34 cellular contexts compared by ENCODE assay signal in genomic region chr11:70335511-70335910, GRCh38.
"Had no signal": no experiment of that assay in that cellular context is flagged by ENCODE, and none has a peak within 500 bp of the region (broad histone marks: within the 10 kb centered on the region; RNA-seq: fewer than 3 reads in every experiment).

No MANE protein-coding gene starts in this region.

- H3K27ac Mint-ChIP-seq: activated naive CD4-positive, alpha-beta T cell treated with anti-CD3 and anti-CD28 coated beads for 36 hours; activated naive CD8-positive, alpha-beta T cell treated with anti-CD3 and anti-CD28 coated beads for 36 hours; stimulated activated naive B cell treated with anti-CD40 and anti-IgM and Interleukin-4, amounts not matched to agents 10 μg/mL and 1 μg/mL and 100 μg/mL, for 72 hours; T-helper 17 cell had no signal

- H3K27me3 Mint-ChIP-seq: activated naive CD8-positive, alpha-beta T cell treated with anti-CD3 and anti-CD28 coated beads for 36 hours; brain; naive thymus-derived CD4-positive, alpha-beta T cell; stimulated activated naive B cell treated with anti-CD40 and anti-IgM and Interleukin-4, amounts not matched to agents 10 μg/mL and 1 μg/mL and 100 μg/mL, for 72 hours; T-helper 17 cell had no signal

- H3K79me2 ChIP-seq: parathyroid adenoma had no signal

- H3K9me3 ChIP-seq: adrenal gland, ascending aorta, colonic mucosa, right atrium auricular region, stomach, suprapubic skin, tibial artery, upper lobe of right lung had no signal

- H3K4me1 ChIP-seq: ascending aorta, colonic mucosa, parathyroid adenoma, right atrium auricular region, stomach, suprapubic skin, tibial artery, upper lobe of right lung had no signal

- H3K27me3 ChIP-seq: adrenal gland, ascending aorta, cardiac muscle cell, colonic mucosa, right atrium auricular region, stomach, suprapubic skin, tibial artery, upper lobe of right lung had no signal

- H3K4me3 ChIP-seq: adrenal gland, ascending aorta, cardiac muscle cell, colonic mucosa, right atrium auricular region, stomach, suprapubic skin, tibial artery, upper lobe of right lung had no signal

- H2AFZ ChIP-seq: parathyroid adenoma had no signal

- H3K4me3 Mint-ChIP-seq: activated naive CD4-positive, alpha-beta T cell treated with anti-CD3 and anti-CD28 coated beads for 36 hours; activated naive CD8-positive, alpha-beta T cell treated with anti-CD3 and anti-CD28 coated beads for 36 hours; brain; naive thymus-derived CD4-positive, alpha-beta T cell; stimulated activated naive B cell treated with anti-CD40 and anti-IgM and Interleukin-4, amounts not matched to agents 10 μg/mL and 1 μg/mL and 100 μg/mL, for 72 hours; T-helper 17 cell had no signal

- H3K9ac ChIP-seq: parathyroid adenoma had no signal

- DNase-seq: activated CD4-positive, alpha-beta T cell treated with anti-CD3 and anti-CD28 coated beads for 48 hours; activated CD4-positive, alpha-beta T cell treated with anti-CD3 and anti-CD28 coated beads, Interleukin-2, amount 50 U/mL, for 48 hours; activated CD8-positive, alpha-beta memory T cell treated with anti-CD3 and anti-CD28 coated beads for 24 hours; activated effector memory CD4-positive, alpha-beta T cell treated with anti-CD3 and anti-CD28 coated beads, Interleukin-2, amount 50 U/mL, for 16 hours; activated naive CD4-positive, alpha-beta T cell treated with anti-CD3 and anti-CD28 coated beads for 36 hours; activated naive CD8-positive, alpha-beta T cell treated with anti-CD3 and anti-CD28 coated beads for 36 hours; cerebellar nuclear complex; colonic mucosa; effector CD8-positive, alpha-beta T cell; foreskin fibroblast; hippocampal formation; left cardiac atrium; left ventricle myocardium superior; mammary epithelial cell; midbrain; naive thymus-derived CD4-positive, alpha-beta T cell; nucleus accumbens; stimulated activated CD4-positive, alpha-beta T cell treated with anti-CD3 and anti-CD28 coated beads, Interleukin-15, amount 100 ng/mL, for 24 hours; stimulated activated CD4-positive, alpha-beta T cell treated with anti-CD3 and anti-CD28 coated beads, Interleukin-2, amount 100 ng/mL, for 24 hours; stimulated activated naive B cell treated with anti-CD40 and anti-IgM and Interleukin-4, amounts not matched to agents 10 μg/mL and 1 μg/mL and 100 μg/mL, for 72 hours; stomach; T-helper 17 cell; tibial artery; upper lobe of right lung had no signal

- H3K27ac ChIP-seq: ascending aorta, cardiac muscle cell, colonic mucosa, parathyroid adenoma, right atrium auricular region, stomach, suprapubic skin, tibial artery, upper lobe of right lung, VCaP had no signal

- H3K9me3 Mint-ChIP-seq: activated naive CD4-positive, alpha-beta T cell treated with anti-CD3 and anti-CD28 coated beads for 36 hours; activated naive CD8-positive, alpha-beta T cell treated with anti-CD3 and anti-CD28 coated beads for 36 hours; brain; naive thymus-derived CD4-positive, alpha-beta T cell; stimulated activated naive B cell treated with anti-CD40 and anti-IgM and Interleukin-4, amounts not matched to agents 10 μg/mL and 1 μg/mL and 100 μg/mL, for 72 hours had no signal

- ATAC-seq: activated CD4-positive, CD25-positive, alpha-beta regulatory T cell treated with anti-CD3 and anti-CD28 coated beads, Interleukin-2, amount 50 U/mL, for 24 hours; left ventricle myocardium superior; naive thymus-derived CD4-positive, alpha-beta T cell; stimulated activated naive B cell treated with anti-CD40 and anti-IgM and Interleukin-4, amounts not matched to agents 10 μg/mL and 1 μg/mL and 100 μg/mL, for 72 hours; T-helper 17 cell; upper lobe of right lung had no signal

- H3K4me1 Mint-ChIP-seq: activated naive CD8-positive, alpha-beta T cell treated with anti-CD3 and anti-CD28 coated beads for 36 hours; brain; naive thymus-derived CD4-positive, alpha-beta T cell; T-helper 17 cell had no signal

- FAIRE-seq: keratinocyte had no signal
